8 cellular contexts compared by ENCODE assay signal in genomic region chr18:35478520-35479435, GRCh38. TPM values are rescaled to one million over a fixed set of nuclear protein-coding genes. Genes with fewer than 3 reads are reported as not detected.
A peak's percentile ranks its signal among the peaks of the same experiment; 100 is the strongest.
DNase-seq lines count a peak whose midpoint lies in the region; ATAC-seq and TF ChIP-seq lines count a peak whose summit lies in the region.

No MANE protein-coding gene starts in this region.

- H3K27me3 ChIP-seq in GM23248 (replicated peaks; ENCODE audit: insufficient read depth), result no peaks in the 10 kb centered on the region

- no peaks in the 10 kb centered on the region for H3K27me3 Mint-ChIP-seq in activated CD8-positive, alpha-beta T cell treated with anti-CD3 and anti-CD28 coated beads for 36 hours

- 46 to 55% methylated on average over 8 of the region's 8 CpGs for WGBS in GM23248 (ENCODE audit: low coverage in 1 of 2, low lambda C conversion rate in 2 of 2, missing lambda C conversion rate in 2 of 2), 2 experiments

- H3K27ac Mint-ChIP-seq in activated CD8-positive, alpha-beta T cell treated with anti-CD3 and anti-CD28 coated beads for 36 hours, result peak overlapping the region; percentile 15

- H2AFZ ChIP-seq in GM23248, result peak overlapping the region; percentile 56

- peaks cover 21% of the 10 kb centered on the region for H3K4me1 ChIP-seq in GM23248 (ENCODE audit: insufficient read depth)

- no peak for TF ChIP-seq CTCF in AG10803 (conservative IDR thresholded peaks at IDR 0.05; ENCODE audit: low read length)
- no peak for TF ChIP-seq CTCF in activated CD8-positive, alpha-beta T cell treated with anti-CD3 and anti-CD28 coated beads for 36 hours (IDR thresholded peaks at IDR 0.05)

- DNase-seq in AG10803 (ENCODE audit: low read depth) (peak; percentile 68), GM23248 (peak; percentile 95), head of caudate nucleus (peak in 35 of 42 donors; percentile 15 to 82 (median 51)), epidermal melanocyte (ENCODE audit: insufficient read length, low spot score) (no peak), NCI-H510A treated with DMSO at 0.1 percent for 48 hours (lab: John Stamatoyannopoulos, UW) (no peak)
- peak; percentile 69 for DNase-seq in activated CD8-positive, alpha-beta T cell treated with anti-CD3 and anti-CD28 coated beads for 36 hours
- peak; percentile 34 to 53 for DNase-seq in stimulated activated CD4-positive, alpha-beta T cell treated with anti-CD3 and anti-CD28 coated beads, Interleukin-2, amount 100 ng/mL, for 24 hours

- H3F3A ChIP-seq in GM23248 (ENCODE audit: insufficient read depth), result peaks cover 23% of the 10 kb centered on the region

- 0 out of 2 replicates have a peak, but pooled peaks cover 7% of the 10 kb centered on the region for H3K79me2 ChIP-seq in GM23248 (ENCODE audit: insufficient read depth)

- ATAC-seq in activated CD8-positive, alpha-beta T cell treated with anti-CD3 and anti-CD28 coated beads for 36 hours, result peak; percentile 100
- ATAC-seq in HG03280 (IDR thresholded peaks at IDR 0.05; ENCODE audit: unreplicated experiment), result no peak

- H3K4me3 ChIP-seq in AG10803 (ENCODE audit: low read length) (no peak overlapping the region), GM23248 (peak overlapping the region; percentile 52)

- H4K20me1 ChIP-seq in GM23248 (ENCODE audit: insufficient read depth), result no peaks in the 10 kb centered on the region

- H3K9ac ChIP-seq in GM23248, result peak overlapping the region; percentile 63

- CTCF ChIA-PET in activated CD8-positive, alpha-beta T cell treated with anti-CD3 and anti-CD28 coated beads for 36 hours (lab: Charles Lee), result interaction anchor here (0.8 to 2.1 kb wide), 4 partner anchors 16 to 92 kb away, joined by 3 to 5 read pairs (median 4); no protein-coding TSS in a partner anchor

- in situ Hi-C loops in GM23248 (cut with MboI), result no loop called here

- no peaks in the 10 kb centered on the region for H3K9me2 ChIP-seq in GM23248 (ENCODE audit: insufficient read depth)

- no peaks in the 10 kb centered on the region for H3K9me3 ChIP-seq in GM23248 (ENCODE audit: low read depth)

- H3K4me3 Mint-ChIP-seq in activated CD8-positive, alpha-beta T cell treated with anti-CD3 and anti-CD28 coated beads for 36 hours, result peak overlapping the region; percentile 2

- no peaks in the 10 kb centered on the region for H3K36me3 ChIP-seq in GM23248 (ENCODE audit: low read depth)

- peak overlapping the region; percentile 86 for H3K4me2 ChIP-seq in GM23248 (ENCODE audit: unreplicated experiment)

- peaks cover 17% of the 10 kb centered on the region for H3K36me3 Mint-ChIP-seq in activated CD8-positive, alpha-beta T cell treated with anti-CD3 and anti-CD28 coated beads for 36 hours (ENCODE audit: low read depth)

- H3K27ac ChIP-seq in GM23248, result peak overlapping the region; percentile 88

- POLR2A ChIA-PET in activated CD8-positive, alpha-beta T cell treated with anti-CD3 and anti-CD28 coated beads for 36 hours (lab: Charles Lee), result interaction anchor here (1.0 to 2.5 kb wide), 4 partner anchors 12 to 19 kb away, joined by 3 to 14 read pairs (median 4); partner anchors contain the start of gene INO80C

- H3K9me3 Mint-ChIP-seq in activated CD8-positive, alpha-beta T cell treated with anti-CD3 and anti-CD28 coated beads for 36 hours, result no peaks in the 10 kb centered on the region

- peaks cover 30% of the 10 kb centered on the region for H3K4me1 Mint-ChIP-seq in activated CD8-positive, alpha-beta T cell treated with anti-CD3 and anti-CD28 coated beads for 36 hours (ENCODE audit: low read depth)

- intact Hi-C loops in activated CD8-positive, alpha-beta T cell treated with anti-CD3 and anti-CD28 coated beads for 36 hours (cut with micrococcal nuclease), result no loop called here
- intact Hi-C loops in head of caudate nucleus (cut with DNase I), result no loop called here

RNA-seq across cellular contexts. Expression of gene INO80C, which starts 19.0 kb away (rescaled TPM):
- 0.97 and 2.3 TPM in 2 replicates for total RNA-seq in GM23248 (2014; rRNA removed; shearing (Covaris generic))
- polyA plus RNA-seq in GM23248 (2016; fragmentation: Nextera tagmentation; extraction: Ambion mirVana), result 9.0 and 9.4 TPM in 2 replicates
- total RNA-seq in activated CD8-positive, alpha-beta T cell treated with anti-CD3 and anti-CD28 coated beads for 36 hours, result 10 to 100 TPM; 23.3 to 25.9 TPM

Comparison
In these comparisons a context has a peak if more than half of its experiments do, and no peak if none do; other contexts are left out.
1. DNase-seq: peak in AG10803 (single experiment), GM23248 (single experiment), activated CD8-positive, alpha-beta T cell treated with anti-CD3 and anti-CD28 coated beads for 36 hours (single experiment), head of caudate nucleus (35 of 42) and stimulated activated CD4-positive, alpha-beta T cell treated with anti-CD3 and anti-CD28 coated beads, Interleukin-2, amount 100 ng/mL, for 24 hours (2 of 2); none in epidermal melanocyte (single experiment) and NCI-H510A treated with DMSO at 0.1 percent for 48 hours (single experiment).